1 cellular context compared by ENCODE assay signal in genomic region chr9:37027582-37028424, GRCh38.
A peak's percentile ranks its signal among the peaks of the same experiment; 100 is the strongest.
TF ChIP-seq lines count a peak whose summit lies in the region.

No MANE protein-coding gene starts in this region.

TF ChIP-seq in HepG2, 621 proteins besides CTCF, POLR2A, EP300 and RAD21 (continued from another document and continues in another):
- TF ChIP-seq, protein P1, sequence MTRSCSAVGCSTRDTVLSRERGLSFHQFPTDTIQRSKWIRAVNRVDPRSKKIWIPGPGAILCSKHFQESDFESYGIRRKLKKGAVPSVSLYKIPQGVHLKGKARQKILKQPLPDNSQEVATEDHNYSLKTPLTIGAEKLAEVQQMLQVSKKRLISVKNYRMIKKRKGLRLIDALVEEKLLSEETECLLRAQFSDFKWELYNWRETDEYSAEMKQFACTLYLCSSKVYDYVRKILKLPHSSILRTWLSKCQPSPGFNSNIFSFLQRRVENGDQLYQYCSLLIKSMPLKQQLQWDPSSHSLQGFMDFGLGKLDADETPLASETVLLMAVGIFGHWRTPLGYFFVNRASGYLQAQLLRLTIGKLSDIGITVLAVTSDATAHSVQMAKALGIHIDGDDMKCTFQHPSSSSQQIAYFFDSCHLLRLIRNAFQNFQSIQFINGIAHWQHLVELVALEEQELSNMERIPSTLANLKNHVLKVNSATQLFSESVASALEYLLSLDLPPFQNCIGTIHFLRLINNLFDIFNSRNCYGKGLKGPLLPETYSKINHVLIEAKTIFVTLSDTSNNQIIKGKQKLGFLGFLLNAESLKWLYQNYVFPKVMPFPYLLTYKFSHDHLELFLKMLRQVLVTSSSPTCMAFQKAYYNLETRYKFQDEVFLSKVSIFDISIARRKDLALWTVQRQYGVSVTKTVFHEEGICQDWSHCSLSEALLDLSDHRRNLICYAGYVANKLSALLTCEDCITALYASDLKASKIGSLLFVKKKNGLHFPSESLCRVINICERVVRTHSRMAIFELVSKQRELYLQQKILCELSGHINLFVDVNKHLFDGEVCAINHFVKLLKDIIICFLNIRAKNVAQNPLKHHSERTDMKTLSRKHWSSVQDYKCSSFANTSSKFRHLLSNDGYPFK (CRISPR knock-in tag; IDR thresholded peaks at IDR 0.05; ENCODE audit: borderline replicate concordance): peak; percentile 60; the same call in 1 of the 2 replicates
- TF ChIP-seq, protein P2, sequence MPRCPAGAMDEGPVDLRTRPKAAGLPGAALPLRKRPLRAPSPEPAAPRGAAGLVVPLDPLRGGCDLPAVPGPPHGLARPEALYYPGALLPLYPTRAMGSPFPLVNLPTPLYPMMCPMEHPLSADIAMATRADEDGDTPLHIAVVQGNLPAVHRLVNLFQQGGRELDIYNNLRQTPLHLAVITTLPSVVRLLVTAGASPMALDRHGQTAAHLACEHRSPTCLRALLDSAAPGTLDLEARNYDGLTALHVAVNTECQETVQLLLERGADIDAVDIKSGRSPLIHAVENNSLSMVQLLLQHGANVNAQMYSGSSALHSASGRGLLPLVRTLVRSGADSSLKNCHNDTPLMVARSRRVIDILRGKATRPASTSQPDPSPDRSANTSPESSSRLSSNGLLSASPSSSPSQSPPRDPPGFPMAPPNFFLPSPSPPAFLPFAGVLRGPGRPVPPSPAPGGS (CRISPR knock-in tag; IDR thresholded peaks at IDR 0.05): peak; percentile 99
- peak; percentile 98 for TF ChIP-seq ZNF816 (CRISPR knock-in tag; IDR thresholded peaks at IDR 0.05; ENCODE audit: borderline replicate concordance)
- peak; percentile 85 for TF ChIP-seq ZNF850 (CRISPR knock-in tag; conservative IDR thresholded peaks at IDR 0.05)
- TF ChIP-seq ZFP37 (CRISPR knock-in tag; IDR thresholded peaks at IDR 0.05; ENCODE audit: borderline replicate concordance): peak; percentile 97
- no peak for TF ChIP-seq GTF2F1 (IDR thresholded peaks at IDR 0.05; ENCODE audit: low read length)
- TF ChIP-seq ZNF709 (CRISPR knock-in tag; IDR thresholded peaks at IDR 0.05): peak; percentile 99
- TF ChIP-seq, protein P3, sequence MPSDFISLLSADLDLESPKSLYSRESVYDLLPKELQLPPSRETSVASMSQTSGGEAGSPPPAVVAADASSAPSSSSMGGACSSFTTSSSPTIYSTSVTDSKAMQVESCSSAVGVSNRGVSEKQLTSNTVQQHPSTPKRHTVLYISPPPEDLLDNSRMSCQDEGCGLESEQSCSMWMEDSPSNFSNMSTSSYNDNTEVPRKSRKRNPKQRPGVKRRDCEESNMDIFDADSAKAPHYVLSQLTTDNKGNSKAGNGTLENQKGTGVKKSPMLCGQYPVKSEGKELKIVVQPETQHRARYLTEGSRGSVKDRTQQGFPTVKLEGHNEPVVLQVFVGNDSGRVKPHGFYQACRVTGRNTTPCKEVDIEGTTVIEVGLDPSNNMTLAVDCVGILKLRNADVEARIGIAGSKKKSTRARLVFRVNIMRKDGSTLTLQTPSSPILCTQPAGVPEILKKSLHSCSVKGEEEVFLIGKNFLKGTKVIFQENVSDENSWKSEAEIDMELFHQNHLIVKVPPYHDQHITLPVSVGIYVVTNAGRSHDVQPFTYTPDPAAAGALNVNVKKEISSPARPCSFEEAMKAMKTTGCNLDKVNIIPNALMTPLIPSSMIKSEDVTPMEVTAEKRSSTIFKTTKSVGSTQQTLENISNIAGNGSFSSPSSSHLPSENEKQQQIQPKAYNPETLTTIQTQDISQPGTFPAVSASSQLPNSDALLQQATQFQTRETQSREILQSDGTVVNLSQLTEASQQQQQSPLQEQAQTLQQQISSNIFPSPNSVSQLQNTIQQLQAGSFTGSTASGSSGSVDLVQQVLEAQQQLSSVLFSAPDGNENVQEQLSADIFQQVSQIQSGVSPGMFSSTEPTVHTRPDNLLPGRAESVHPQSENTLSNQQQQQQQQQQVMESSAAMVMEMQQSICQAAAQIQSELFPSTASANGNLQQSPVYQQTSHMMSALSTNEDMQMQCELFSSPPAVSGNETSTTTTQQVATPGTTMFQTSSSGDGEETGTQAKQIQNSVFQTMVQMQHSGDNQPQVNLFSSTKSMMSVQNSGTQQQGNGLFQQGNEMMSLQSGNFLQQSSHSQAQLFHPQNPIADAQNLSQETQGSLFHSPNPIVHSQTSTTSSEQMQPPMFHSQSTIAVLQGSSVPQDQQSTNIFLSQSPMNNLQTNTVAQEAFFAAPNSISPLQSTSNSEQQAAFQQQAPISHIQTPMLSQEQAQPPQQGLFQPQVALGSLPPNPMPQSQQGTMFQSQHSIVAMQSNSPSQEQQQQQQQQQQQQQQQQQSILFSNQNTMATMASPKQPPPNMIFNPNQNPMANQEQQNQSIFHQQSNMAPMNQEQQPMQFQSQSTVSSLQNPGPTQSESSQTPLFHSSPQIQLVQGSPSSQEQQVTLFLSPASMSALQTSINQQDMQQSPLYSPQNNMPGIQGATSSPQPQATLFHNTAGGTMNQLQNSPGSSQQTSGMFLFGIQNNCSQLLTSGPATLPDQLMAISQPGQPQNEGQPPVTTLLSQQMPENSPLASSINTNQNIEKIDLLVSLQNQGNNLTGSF (CRISPR knock-in tag; IDR thresholded peaks at IDR 0.05): peak; percentile 99
- TF ChIP-seq HOXA5 (CRISPR knock-in tag; IDR thresholded peaks at IDR 0.05): peak; percentile 99
- peak; percentile 94 for TF ChIP-seq EHMT2 (IDR thresholded peaks at IDR 0.05; ENCODE audit: borderline replicate concordance, low read depth, low read length)
- TF ChIP-seq MED1 (CRISPR knock-in tag; IDR thresholded peaks at IDR 0.05): peak; percentile 74
- peak; percentile 99 for TF ChIP-seq ARNT2 (CRISPR knock-in tag; IDR thresholded peaks at IDR 0.05; ENCODE audit: low read depth)
- TF ChIP-seq, protein P4, sequence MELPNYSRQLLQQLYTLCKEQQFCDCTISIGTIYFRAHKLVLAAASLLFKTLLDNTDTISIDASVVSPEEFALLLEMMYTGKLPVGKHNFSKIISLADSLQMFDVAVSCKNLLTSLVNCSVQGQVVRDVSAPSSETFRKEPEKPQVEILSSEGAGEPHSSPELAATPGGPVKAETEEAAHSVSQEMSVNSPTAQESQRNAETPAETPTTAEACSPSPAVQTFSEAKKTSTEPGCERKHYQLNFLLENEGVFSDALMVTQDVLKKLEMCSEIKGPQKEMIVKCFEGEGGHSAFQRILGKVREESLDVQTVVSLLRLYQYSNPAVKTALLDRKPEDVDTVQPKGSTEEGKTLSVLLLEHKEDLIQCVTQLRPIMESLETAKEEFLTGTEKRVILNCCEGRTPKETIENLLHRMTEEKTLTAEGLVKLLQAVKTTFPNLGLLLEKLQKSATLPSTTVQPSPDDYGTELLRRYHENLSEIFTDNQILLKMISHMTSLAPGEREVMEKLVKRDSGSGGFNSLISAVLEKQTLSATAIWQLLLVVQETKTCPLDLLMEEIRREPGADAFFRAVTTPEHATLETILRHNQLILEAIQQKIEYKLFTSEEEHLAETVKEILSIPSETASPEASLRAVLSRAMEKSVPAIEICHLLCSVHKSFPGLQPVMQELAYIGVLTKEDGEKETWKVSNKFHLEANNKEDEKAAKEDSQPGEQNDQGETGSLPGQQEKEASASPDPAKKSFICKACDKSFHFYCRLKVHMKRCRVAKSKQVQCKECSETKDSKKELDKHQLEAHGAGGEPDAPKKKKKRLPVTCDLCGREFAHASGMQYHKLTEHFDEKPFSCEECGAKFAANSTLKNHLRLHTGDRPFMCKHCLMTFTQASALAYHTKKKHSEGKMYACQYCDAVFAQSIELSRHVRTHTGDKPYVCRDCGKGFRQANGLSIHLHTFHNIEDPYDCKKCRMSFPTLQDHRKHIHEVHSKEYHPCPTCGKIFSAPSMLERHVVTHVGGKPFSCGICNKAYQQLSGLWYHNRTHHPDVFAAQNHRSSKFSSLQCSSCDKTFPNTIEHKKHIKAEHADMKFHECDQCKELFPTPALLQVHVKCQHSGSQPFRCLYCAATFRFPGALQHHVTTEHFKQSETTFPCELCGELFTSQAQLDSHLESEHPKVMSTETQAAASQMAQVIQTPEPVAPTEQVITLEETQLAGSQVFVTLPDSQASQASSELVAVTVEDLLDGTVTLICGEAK (IDR thresholded peaks at IDR 0.05): no peak
- TF ChIP-seq, protein P4 (CRISPR knock-in tag; IDR thresholded peaks at IDR 0.05): peak; percentile 80; the same call in 1 of the 2 replicates
- TF ChIP-seq MXI1 (IDR thresholded peaks at IDR 0.05; ENCODE audit: borderline replicate concordance, low read depth, low read length): peak; percentile 82; the same call in 1 of the 3 replicates
- TF ChIP-seq ZNF878 (CRISPR knock-in tag; IDR thresholded peaks at IDR 0.05): peak; percentile 96
- no peak for TF ChIP-seq HNF4A (CRISPR knock-in tag; IDR thresholded peaks at IDR 0.05)
- TF ChIP-seq GPN1 (CRISPR knock-in tag; IDR thresholded peaks at IDR 0.05; ENCODE audit: borderline replicate concordance): peak; percentile 79; the same call in 1 of the 2 replicates
- peak; percentile 74 for TF ChIP-seq GATAD1 (CRISPR knock-in tag; IDR thresholded peaks at IDR 0.05)
- peak; percentile 91; the same call in 1 of the 2 replicates for TF ChIP-seq ZNF564 (CRISPR knock-in tag; IDR thresholded peaks at IDR 0.05)
- peak; percentile 95 for TF ChIP-seq HOXD1 (CRISPR knock-in tag; IDR thresholded peaks at IDR 0.05)
- TF ChIP-seq ZNF235 (CRISPR knock-in tag; IDR thresholded peaks at IDR 0.05; ENCODE audit: borderline replicate concordance): peak; percentile 83; the same call in 1 of the 2 replicates
- no peak for TF ChIP-seq ATF7 (IDR thresholded peaks at IDR 0.05)
- no peak for TF ChIP-seq ATF7 (CRISPR knock-in tag; IDR thresholded peaks at IDR 0.05)
- TF ChIP-seq U2AF2 (IDR thresholded peaks at IDR 0.05; ENCODE audit: low read depth, low read length): no peak
- peak; percentile 93; the same call in 1 of the 2 replicates for TF ChIP-seq LRRFIP1 (CRISPR knock-in tag; conservative IDR thresholded peaks at IDR 0.05)
- TF ChIP-seq KDM1A (CRISPR knock-in tag; IDR thresholded peaks at IDR 0.05): peak; percentile 48; the same call in 1 of the 2 replicates
- no peak for TF ChIP-seq SUZ12 (IDR thresholded peaks at IDR 0.05; ENCODE audit: low read depth, low read length)
- no peak for TF ChIP-seq ZNF207 (IDR thresholded peaks at IDR 0.05; ENCODE audit: borderline replicate concordance)
- peak; percentile 69; the same call in 1 of the 2 replicates for TF ChIP-seq ZNF598 (CRISPR knock-in tag; IDR thresholded peaks at IDR 0.05; ENCODE audit: borderline replicate concordance)
- TF ChIP-seq, protein P5, sequence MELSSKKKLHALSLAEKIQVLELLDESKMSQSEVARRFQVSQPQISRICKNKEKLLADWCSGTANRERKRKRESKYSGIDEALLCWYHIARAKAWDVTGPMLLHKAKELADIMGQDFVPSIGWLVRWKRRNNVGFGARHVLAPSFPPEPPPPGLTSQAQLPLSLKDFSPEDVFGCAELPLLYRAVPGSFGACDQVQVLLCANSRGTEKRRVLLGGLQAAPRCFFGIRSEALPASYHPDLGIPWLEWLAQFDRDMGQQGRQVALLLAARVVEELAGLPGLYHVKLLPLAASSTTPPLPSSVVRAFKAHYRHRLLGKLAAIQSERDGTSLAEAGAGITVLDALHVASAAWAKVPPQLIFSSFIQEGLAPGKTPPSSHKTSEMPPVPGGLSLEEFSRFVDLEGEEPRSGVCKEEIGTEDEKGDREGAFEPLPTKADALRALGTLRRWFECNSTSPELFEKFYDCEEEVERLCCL (CRISPR knock-in tag; IDR thresholded peaks at IDR 0.05; ENCODE audit: borderline replicate concordance): peak; percentile 71; the same call in 1 of the 2 replicates
- TF ChIP-seq ZNF749 (CRISPR knock-in tag; IDR thresholded peaks at IDR 0.05; ENCODE audit: borderline replicate concordance): peak; percentile 97; the same call in 1 of the 2 replicates
- peak; percentile 99 for TF ChIP-seq ERF (CRISPR knock-in tag; IDR thresholded peaks at IDR 0.05)
- TF ChIP-seq, protein P6, sequence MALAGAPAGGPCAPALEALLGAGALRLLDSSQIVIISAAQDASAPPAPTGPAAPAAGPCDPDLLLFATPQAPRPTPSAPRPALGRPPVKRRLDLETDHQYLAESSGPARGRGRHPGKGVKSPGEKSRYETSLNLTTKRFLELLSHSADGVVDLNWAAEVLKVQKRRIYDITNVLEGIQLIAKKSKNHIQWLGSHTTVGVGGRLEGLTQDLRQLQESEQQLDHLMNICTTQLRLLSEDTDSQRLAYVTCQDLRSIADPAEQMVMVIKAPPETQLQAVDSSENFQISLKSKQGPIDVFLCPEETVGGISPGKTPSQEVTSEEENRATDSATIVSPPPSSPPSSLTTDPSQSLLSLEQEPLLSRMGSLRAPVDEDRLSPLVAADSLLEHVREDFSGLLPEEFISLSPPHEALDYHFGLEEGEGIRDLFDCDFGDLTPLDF (CRISPR knock-in tag; IDR thresholded peaks at IDR 0.05): peak; percentile 76; the same call in 1 of the 2 replicates
